ENCODE assay signal across 8 cellular contexts in genomic region chr1:205285391-205286101, GRCh38. TPM values are rescaled to one million over a fixed set of nuclear protein-coding genes. Genes with fewer than 3 reads are reported as not detected.
DNase-seq lines count a peak whose midpoint lies in the region; ATAC-seq and TF ChIP-seq lines count a peak whose summit lies in the region.

No MANE protein-coding gene starts in this region.

- peak overlapping the region; percentile 56 for H3K27ac ChIP-seq in CD8-positive, alpha-beta T cell (ENCODE audit: low read depth, low read length)
- peak overlapping the region; percentile 92 for H3K27ac ChIP-seq in RWPE2 (ENCODE audit: poor library complexity, severe bottlenecking)
- peak overlapping the region in 4 of 5 donors; percentile 23 to 90 (median 70) for H3K27ac ChIP-seq in adrenal gland
- H3K27ac ChIP-seq in transverse colon: peak overlapping the region; percentile 66 to 75 (median 70)

- 51 to 57% (median 54%) methylated on average over 11 to 12 of the region's 12 CpGs for WGBS in adrenal gland, 4 donors
- 49 to 70% methylated on average over 5 to 12 of the region's 12 CpGs for whole genome bisulfite sequencing in transverse colon (ENCODE audit: low coverage in 1 of 2), 2 donors

- H3K9me3 Mint-ChIP-seq in CD8-positive, alpha-beta T cell: no peaks in the 10 kb centered on the region
- no peaks in the 10 kb centered on the region for H3K9me3 Mint-ChIP-seq in mesothelial cell of epicardium

- DNase-seq in CD8-positive, alpha-beta T cell: peak; percentile 37 to 80 (median 63)
- DNase-seq in RWPE2 (ENCODE audit: low spot score) (no peak), adrenal gland (no peak), mesothelial cell of epicardium (ENCODE audit: low spot score in 2 of 2, unreplicated experiment in 2 of 2) (no peak), transverse colon (peak; percentile 54), retina (no peak), occipital lobe (lab: John Stamatoyannopoulos, UW) (no peak)

- intact Hi-C loops in CD8-positive, alpha-beta T cell (cut with DNase I, micrococcal nuclease): loop anchor here (1.0 to 10.0 kb wide), 6 partner anchors 13 to 1517 kb away; partner anchors contain the start of genes ELK4 (in 2 of the 2), NUAK2 (in 2 of the 2) and SLC41A1 (in 1 of the 2)
- intact Hi-C loops in adrenal gland (cut with DNase I): no loop called here
- intact Hi-C loops in transverse colon (cut with DNase I; ENCODE audit: low total_unique reads): no loop called here

- TF ChIP-seq EP300 in transverse colon (IDR thresholded peaks at IDR 0.05; ENCODE audit: low read depth): no peak

- H3K27me3 Mint-ChIP-seq in CD8-positive, alpha-beta T cell (ENCODE audit: low read depth): no peaks in the 10 kb centered on the region
- no peaks in the 10 kb centered on the region for H3K27me3 Mint-ChIP-seq in mesothelial cell of epicardium (ENCODE audit: low read depth)

- H3K27me3 ChIP-seq in CD8-positive, alpha-beta T cell (ENCODE audit: insufficient read depth, low read length): no peaks in the 10 kb centered on the region
- no peaks in the 10 kb centered on the region for H3K27me3 ChIP-seq in RWPE2 (ENCODE audit: insufficient read depth, poor library complexity, severe bottlenecking)
- no peaks in the 10 kb centered on the region for H3K27me3 ChIP-seq in adrenal gland
- H3K27me3 ChIP-seq in transverse colon: no peaks in the 10 kb centered on the region

- H3K4me3 ChIP-seq in CD8-positive, alpha-beta T cell (ENCODE audit: low read depth, low read length): peak overlapping the region; percentile 55
- H3K4me3 ChIP-seq in RWPE2 (ENCODE audit: severe bottlenecking) (no peak overlapping the region), adrenal gland (no peak overlapping the region), transverse colon (no peak overlapping the region)

- H3K4me3 Mint-ChIP-seq in CD8-positive, alpha-beta T cell: peak overlapping the region; percentile 83
- H3K4me3 Mint-ChIP-seq in mesothelial cell of epicardium: no peak overlapping the region

- TF ChIP-seq POLR2A in adrenal gland (IDR thresholded peaks at IDR 0.05) (no peak), transverse colon (IDR thresholded peaks at IDR 0.05) (no peak)

- peaks cover 76% of the 10 kb centered on the region for H3K4me1 ChIP-seq in CD8-positive, alpha-beta T cell (ENCODE audit: insufficient read depth, low read length)
- H3K4me1 ChIP-seq in RWPE2 (ENCODE audit: insufficient read depth, poor library complexity, severe bottlenecking) (peaks cover 23% of the 10 kb centered on the region), adrenal gland (replicated peaks in 1 of 2) (peaks cover 20 to 42% of the 10 kb centered on the region in 2 donors), transverse colon (peaks cover 11 to 45% (median 18%) of the 10 kb centered on the region in 4 donors)

- CTCF ChIA-PET in CD8-positive, alpha-beta T cell (lab: Charles Lee): interaction anchor here (0.9 to 10.0 kb wide), 8 partner anchors 9 to 50 kb away, joined by 3 to 216 read pairs (median 8); partner anchors contain the start of gene NUAK2

- peaks cover 80% of the 10 kb centered on the region for H3K4me1 Mint-ChIP-seq in CD8-positive, alpha-beta T cell (ENCODE audit: low read depth)
- H3K4me1 Mint-ChIP-seq in mesothelial cell of epicardium: peaks cover 15% of the 10 kb centered on the region

- H3K9me3 ChIP-seq in CD8-positive, alpha-beta T cell (ENCODE audit: low read length): no peaks in the 10 kb centered on the region
- H3K9me3 ChIP-seq in RWPE2 (ENCODE audit: severe bottlenecking) (no peaks in the 10 kb centered on the region), adrenal gland (replicated peaks in 1 of 3) (no peaks in the 10 kb centered on the region), transverse colon (no peaks in the 10 kb centered on the region)

- no peak for TF ChIP-seq CTCF in CD8-positive, alpha-beta T cell (IDR thresholded peaks at IDR 0.05)
- TF ChIP-seq CTCF in RWPE2 (IDR thresholded peaks at IDR 0.05; ENCODE audit: poor library complexity, severe bottlenecking) (no peak), adrenal gland (IDR thresholded peaks at IDR 0.05) (no peak), mesothelial cell of epicardium (IDR thresholded peaks at IDR 0.05; ENCODE audit: unreplicated experiment) (no peak), transverse colon (IDR thresholded peaks at IDR 0.05) (no peak)

- POLR2A ChIA-PET in CD8-positive, alpha-beta T cell (lab: Charles Lee): interaction anchor here (0.9 to 9.1 kb wide), 10 partner anchors 9 to 464 kb away, joined by 3 to 161 read pairs (median 12); partner anchors contain the start of genes NUAK2 and NUCKS1

- no peaks in the 10 kb centered on the region for H3K36me3 Mint-ChIP-seq in CD8-positive, alpha-beta T cell
- no peaks in the 10 kb centered on the region for H3K36me3 Mint-ChIP-seq in mesothelial cell of epicardium

- peak overlapping the region; percentile 96 for H3K27ac Mint-ChIP-seq in CD8-positive, alpha-beta T cell
- H3K27ac Mint-ChIP-seq in mesothelial cell of epicardium: peak overlapping the region; percentile 50

- in situ Hi-C loops in transverse colon (cut with MboI; ENCODE audit: low pct_ligation_motif_present in 1 of 4, low pct_unique_long_range_greater_than_20kb in 1 of 4, low sequenced_read_pairs in 3 of 4): no loop called here

- no peaks in the 10 kb centered on the region for H3K36me3 ChIP-seq in CD8-positive, alpha-beta T cell (ENCODE audit: insufficient read depth, low read length)
- no peaks in the 10 kb centered on the region for H3K36me3 ChIP-seq in RWPE2 (ENCODE audit: low read depth)
- H3K36me3 ChIP-seq in adrenal gland (replicated peaks in 1 of 2): no peaks in the 10 kb centered on the region
- no peaks in the 10 kb centered on the region for H3K36me3 ChIP-seq in transverse colon

- peak; percentile 40 for ATAC-seq in CD8-positive, alpha-beta T cell
- ATAC-seq in HG02571 (IDR thresholded peaks at IDR 0.05; ENCODE audit: unreplicated experiment) (peak; percentile 31), RWPE2 (ENCODE audit: low read depth) (no peak)

RNA-seq across cellular contexts. Expression of gene NUAK2, which starts 36.0 kb away (rescaled TPM):
- 10 to 100 TPM; 17.1 to 18.3 TPM for total RNA-seq in CD8-positive, alpha-beta T cell
- total RNA-seq in adrenal gland (1 to 10 TPM; 1.7 to 9.9 (median 7.2) TPM), mesothelial cell of epicardium (5.7 to 6.2 TPM (median 5.8 TPM) in 3 replicates), transverse colon (10 to 100 TPM; 12.5 to 46.8 (median 24.4) TPM), occipital lobe (1.1 TPM)
- 1 to 10 TPM in 2 of 3 donors, under 1 TPM in 1; 0.95 to 1.9 (median 1.8) TPM for polyA plus RNA-seq in adrenal gland

RNA-seq across cellular contexts. Expression of gene TMCC2, which starts 57.8 kb away (rescaled TPM):
- total RNA-seq in CD8-positive, alpha-beta T cell: 1 to 10 TPM; 1.5 to 2.0 TPM
- total RNA-seq in adrenal gland: 10 to 100 TPM in 3 of 8 donors, 1 to 10 TPM in 5; 2.3 to 33.2 (median 8.4) TPM
- 10 to 100 TPM in 1 of 3 donors, 1 to 10 TPM in 2; 3.3 to 11.2 (median 3.3) TPM for polyA plus RNA-seq in adrenal gland
- total RNA-seq in mesothelial cell of epicardium: 6.1 to 6.8 TPM (median 6.5 TPM) in 3 replicates
- 1 to 10 TPM in 2 of 4 donors, under 1 TPM in 1, not detected in 1; 0.80 to 1.2 (median 1.1) TPM for total RNA-seq in transverse colon
- 45.9 TPM for total RNA-seq in occipital lobe

Comparison
In these comparisons a context has a peak if more than half of its experiments do, and no peak if none do; other contexts are left out.
1. DNase-seq: peak in CD8-positive, alpha-beta T cell (7 of 7) and transverse colon (single experiment); none in RWPE2 (single experiment), adrenal gland (0 of 7), mesothelial cell of epicardium (0 of 2), retina (single experiment) and occipital lobe (single experiment).
2. intact Hi-C loops: an anchor here in CD8-positive, alpha-beta T cell (1.0 to 10.0 kb wide); none called in adrenal gland and transverse colon.
3. Peak in every context shown above with its lines, with median percentiles within 50 percentile points of each other: H3K27ac ChIP-seq.